8 cellular contexts compared by ENCODE assay signal in genomic region chr7:90595801-90596683, GRCh38.
A peak's percentile ranks its signal among the peaks of the same experiment; 100 is the strongest.
DNase-seq lines count a peak whose midpoint lies in the region; ATAC-seq lines count a peak whose summit lies in the region.

TSS of gene CDK14 (plus strand) at chr7:90596321. CDS start at chr7:90596628, 307 bp downstream.

- peak; percentile 40 for DNase-seq in DMS79 treated with DMSO at 0.1 percent for 48 hours (lab: John Stamatoyannopoulos, UW)
- DNase-seq in NT2/D1 (ENCODE audit: low read depth, low spot score): no peak
- peak; percentile 41 for DNase-seq in activated naive CD4-positive, alpha-beta T cell treated with anti-CD3 and anti-CD28 coated beads, Interleukin-2, amount 50 U/mL, for 16 hours
- peak; percentile 14 to 88 (median 73) for DNase-seq in head of caudate nucleus
- peak in 51 of 56 donors; percentile 8 to 87 (median 52) for DNase-seq in nucleus accumbens (lab: John Stamatoyannopoulos, UW)
- no peak for DNase-seq in superior temporal gyrus (ENCODE audit: extremely low spot score)

- H3K4me3 ChIP-seq in NT2/D1 (ENCODE audit: insufficient read length, low read depth): peak within 1 kb of the TSS; percentile 74

- intact Hi-C loops in head of caudate nucleus (cut with DNase I): no loop called here

- H3K9me3 ChIP-seq in NT2/D1 (ENCODE audit: insufficient read depth, low read length): no peaks in the 10 kb centered on the region

- H3K36me3 ChIP-seq in NT2/D1 (ENCODE audit: insufficient read depth, insufficient read length, low read length): no peaks in the 10 kb centered on the region

- H3K4me1 ChIP-seq in NT2/D1 (ENCODE audit: insufficient read depth, insufficient read length): no peaks in the 10 kb centered on the region

- peak within 1 kb of the TSS; percentile 77 for H3K9ac ChIP-seq in NT2/D1 (ENCODE audit: insufficient read length, low read depth)

- ATAC-seq in GM19463 (IDR thresholded peaks at IDR 0.05; ENCODE audit: unreplicated experiment) (peak; percentile 44), HG03520 (IDR thresholded peaks at IDR 0.05; ENCODE audit: unreplicated experiment) (peak; percentile 55)

- H3K27me3 ChIP-seq in NT2/D1 (ENCODE audit: insufficient read depth, insufficient read length): peaks cover 14% of the 10 kb centered on the region

Comparison
In these comparisons a context has a peak if more than half of its experiments do, and no peak if none do; other contexts are left out.
1. DNase-seq: peak in DMS79 treated with DMSO at 0.1 percent for 48 hours (single experiment), activated naive CD4-positive, alpha-beta T cell treated with anti-CD3 and anti-CD28 coated beads, Interleukin-2, amount 50 U/mL, for 16 hours (single experiment), head of caudate nucleus (42 of 42) and nucleus accumbens (51 of 56); none in NT2/D1 (single experiment) and superior temporal gyrus (single experiment).